In genomic region chr2:144511945-144512344, GRCh38 we compare ENCODE assay signal across 10 cellular contexts. TPM values are rescaled to one million over a fixed set of nuclear protein-coding genes. Genes with fewer than 3 reads are reported as not detected.
DNase-seq lines count a peak whose midpoint lies in the region; ATAC-seq and TF ChIP-seq lines count a peak whose summit lies in the region.
"Had no signal": no experiment of that assay in that cellular context is flagged by ENCODE, and none has a peak within 500 bp of the region (broad histone marks: within the 10 kb centered on the region; RNA-seq: fewer than 3 reads in every experiment).

No MANE protein-coding gene starts in this region.

- H3K4me3 ChIP-seq in foreskin fibroblast (ENCODE audit: low read depth in 1 of 2, low read length in 2 of 2) (peak overlapping the region; percentile 83 to 86), psoas muscle (peak overlapping the region; percentile 89)

- H3K4me1 ChIP-seq in psoas muscle: peaks cover 49% of the 10 kb centered on the region

- POLR2A ChIA-PET in HEK293T (lab: Yijun Ruan, JAX): no interaction called here

- CTCF ChIA-PET in HEK293T (lab: Yijun Ruan, JAX): no interaction called here

- ATAC-seq in SK-N-SH treated with all-trans-retinoic acid at 6 μM for 48 hours (no peak), psoas muscle (no peak)
- ATAC-seq: HCT116 had no signal

- 5 to 17% (median 11%) methylated on average over 3 of the region's 3 CpGs for WGBS in psoas muscle, 3 donors

- DNase-seq in Ammon's horn (ENCODE audit: low spot score) (peak; percentile 92), foreskin fibroblast (peak in 1 of 2 donors; percentile 40), psoas muscle (no peak), DMS53 (lab: John Stamatoyannopoulos, UW) (no peak), cortex of kidney (lab: John Stamatoyannopoulos, UW) (no peak), HEK293T (ENCODE audit: extremely low spot score) (no peak)
- no peak for DNase-seq in NK-92 treated with Interleukin-12 subunit alpha and Interleukin-12 subunit beta, amount 100 ng/mL, for 24 hours (lab: John Stamatoyannopoulos, UW)
- DNase-seq: activated CD4-positive, CD25-positive, alpha-beta regulatory T cell had no signal

- H3K27ac ChIP-seq in psoas muscle: peak overlapping the region; percentile 96

- TF ChIP-seq CTCF in foreskin fibroblast (IDR thresholded peaks at IDR 0.05; ENCODE audit: low read depth, low read length) (peak; percentile 18), psoas muscle (IDR thresholded peaks at IDR 0.05) (no peak)

- no peaks in the 10 kb centered on the region for H3K36me3 ChIP-seq in psoas muscle (ENCODE audit: insufficient read depth in 1 of 2, low read depth in 1 of 2)

- intact Hi-C loops in psoas muscle (cut with DNase I): loop anchor here (5.0 to 10.0 kb wide), 3 partner anchors 107 to 357 kb away; a partner anchor contains a TSS

- no peaks in the 10 kb centered on the region for H3K9me3 ChIP-seq in psoas muscle

- H3K27me3 ChIP-seq in psoas muscle (ENCODE audit: insufficient read depth in 3 of 3, low read length in 2 of 3): no peaks in the 10 kb centered on the region

TF ChIP-seq in SK-N-SH treated with all-trans-retinoic acid at 6 μM for 48 hours, 23 proteins besides CTCF, POLR2A, EP300 and RAD21:
- TF ChIP-seq PATZ1 (CRISPR knock-in tag; IDR thresholded peaks at IDR 0.05; ENCODE audit: borderline replicate concordance): peak; percentile 19; the same call in 1 of the 2 replicates
- TF ChIP-seq RARB (CRISPR knock-in tag; IDR thresholded peaks at IDR 0.05): no peak

TF ChIP-seq in HEK293T, 16 proteins besides CTCF, POLR2A, EP300 and RAD21:
- no peak for TF ChIP-seq L3MBTL2 (conservative IDR thresholded peaks at IDR 0.05)
- TF ChIP-seq SUZ12 (IDR thresholded peaks at IDR 0.05): no peak
- TF ChIP-seq BHLHE40 (IDR thresholded peaks at IDR 0.05; ENCODE audit: borderline replicate concordance): no peak
- no peak for TF ChIP-seq NFRKB (IDR thresholded peaks at IDR 0.05)
- TF ChIP-seq PKNOX1 (IDR thresholded peaks at IDR 0.05): no peak
- no peak for TF ChIP-seq FOXK2 (IDR thresholded peaks at IDR 0.05)
- no peak for TF ChIP-seq ZNF384 (IDR thresholded peaks at IDR 0.05)
- no peak for TF ChIP-seq CTBP1 (IDR thresholded peaks at IDR 0.05; ENCODE audit: borderline replicate concordance)

RNA-seq across cellular contexts. Expression of gene ZEB2, which starts 8.0 kb away (rescaled TPM):
- total RNA-seq in psoas muscle: 10 to 100 TPM; 23.3 to 48.7 (median 37.9) TPM
- polyA plus RNA-seq in psoas muscle: 10 to 100 TPM; 11.6 to 18.1 (median 11.7) TPM
